10 cellular contexts compared by ENCODE assay signal in genomic region chr13:50810998-50811397, GRCh38.
DNase-seq lines count a peak whose midpoint lies in the region; ATAC-seq and TF ChIP-seq lines count a peak whose summit lies in the region.
"Had no signal": no experiment of that assay in that cellular context is flagged by ENCODE, and none has a peak within 500 bp of the region (broad histone marks: within the 10 kb centered on the region; RNA-seq: fewer than 3 reads in every experiment).

No MANE protein-coding gene starts in this region.

- no peaks in the 10 kb centered on the region for H3K79me2 ChIP-seq in Loucy (ENCODE audit: insufficient read depth, low read length)

- no peak for DNase-seq in T-helper 2 cell treated with Interferon-gamma antibody and Interleukin-4, amounts not matched to agents 5 μg/mL and 100 μg/mL, for 36 hours (ENCODE audit: low spot score)
- DNase-seq in T-helper 2 cell (no peak), NCI-H146 (lab: John Stamatoyannopoulos, UW) (no peak), GM13977 (ENCODE audit: low spot score) (no peak)
- DNase-seq in stimulated activated naive B cell treated with anti-CD40 and anti-IgM and Interleukin-4, amounts not matched to agents 10 μg/mL and 1 μg/mL and 100 μg/mL, for 72 hours: peak; percentile 42
- DNase-seq in stimulated activated CD4-positive, alpha-beta T cell treated with anti-CD3 and anti-CD28 coated beads, Interleukin-1b, Interleukin-23, amount 100 ng/mL, for 48 hours: no peak
- DNase-seq: stimulated activated CD4-positive, alpha-beta T cell treated with anti-CD3 and anti-CD28 coated beads, Interleukin-2, amount 100 ng/mL, for 24 hours had no signal

- H3K9me3 ChIP-seq in Loucy (ENCODE audit: insufficient read depth, low read depth, low read length): no peaks in the 10 kb centered on the region

- no peaks in the 10 kb centered on the region for H3K27me3 ChIP-seq in Loucy (ENCODE audit: insufficient read depth, low read length, poor library complexity, severe bottlenecking)

- peaks cover 43% of the 10 kb centered on the region for H3K4me1 ChIP-seq in Loucy (ENCODE audit: insufficient read depth, low read length, poor library complexity, severe bottlenecking)

- H3K4me3 ChIP-seq in Loucy (ENCODE audit: low read length, poor library complexity, severe bottlenecking): no peak overlapping the region

- no peaks in the 10 kb centered on the region for H3K9me3 Mint-ChIP-seq in T-helper 2 cell treated with Interferon-gamma antibody and Interleukin-4, amounts not matched to agents 5 μg/mL and 100 μg/mL, for 36 hours
- H3K9me3 Mint-ChIP-seq in stimulated activated naive B cell treated with anti-CD40 and anti-IgM and Interleukin-4, amounts not matched to agents 10 μg/mL and 1 μg/mL and 100 μg/mL, for 72 hours: peaks cover 0 to under 1% of the 10 kb centered on the region in 2 donors

- H3K36me3 Mint-ChIP-seq in T-helper 2 cell treated with Interferon-gamma antibody and Interleukin-4, amounts not matched to agents 5 μg/mL and 100 μg/mL, for 36 hours (ENCODE audit: low read depth): no peaks in the 10 kb centered on the region
- peaks cover 0 to 2% of the 10 kb centered on the region in 2 donors for H3K36me3 Mint-ChIP-seq in stimulated activated naive B cell treated with anti-CD40 and anti-IgM and Interleukin-4, amounts not matched to agents 10 μg/mL and 1 μg/mL and 100 μg/mL, for 72 hours

- peak overlapping the region; percentile 44 for H3K9ac ChIP-seq in Loucy (ENCODE audit: low read depth, low read length, poor library complexity, severe bottlenecking)

- ATAC-seq in HG02840 (IDR thresholded peaks at IDR 0.05; ENCODE audit: low FRiP score, unreplicated experiment): peak; percentile 76
- ATAC-seq in stimulated activated naive B cell treated with anti-CD40 and anti-IgM and Interleukin-4, amounts not matched to agents 10 μg/mL and 1 μg/mL and 100 μg/mL, for 72 hours (replicated peaks): peak; percentile 92 to 93
- ATAC-seq: left colon had no signal

- no peaks in the 10 kb centered on the region for H3F3A ChIP-seq in Loucy (ENCODE audit: low read depth)

- peak overlapping the region; percentile 48 for H3K4me3 Mint-ChIP-seq in T-helper 2 cell treated with Interferon-gamma antibody and Interleukin-4, amounts not matched to agents 5 μg/mL and 100 μg/mL, for 36 hours
- H3K4me3 Mint-ChIP-seq in stimulated activated naive B cell treated with anti-CD40 and anti-IgM and Interleukin-4, amounts not matched to agents 10 μg/mL and 1 μg/mL and 100 μg/mL, for 72 hours: peak overlapping the region; percentile 56 to 57

- peaks cover 9% of the 10 kb centered on the region for H3K27me3 Mint-ChIP-seq in T-helper 2 cell treated with Interferon-gamma antibody and Interleukin-4, amounts not matched to agents 5 μg/mL and 100 μg/mL, for 36 hours (ENCODE audit: low read depth)
- H3K27me3 Mint-ChIP-seq in stimulated activated naive B cell treated with anti-CD40 and anti-IgM and Interleukin-4, amounts not matched to agents 10 μg/mL and 1 μg/mL and 100 μg/mL, for 72 hours: no peaks in the 10 kb centered on the region

- no peaks in the 10 kb centered on the region for H3K9me2 ChIP-seq in Loucy (replicated peaks; ENCODE audit: low read depth, low read length)

- H4K20me1 ChIP-seq in Loucy (ENCODE audit: insufficient read depth, low read length, poor library complexity, severe bottlenecking): no peaks in the 10 kb centered on the region

- H2AFZ ChIP-seq in Loucy (ENCODE audit: low read length): no peak overlapping the region

- peak overlapping the region; percentile 18 for H3K4me2 ChIP-seq in Loucy (ENCODE audit: low read depth, low read length, poor library complexity, severe bottlenecking)

- in situ Hi-C loops in GM13977 (cut with MboI; ENCODE audit: low pct_unique_long_range_greater_than_20kb, low sequenced_read_pairs, unreplicated experiment): no loop called here

- no peak for TF ChIP-seq CTCF in Loucy (conservative IDR thresholded peaks at IDR 0.05; ENCODE audit: low read length)
- no peak for TF ChIP-seq CTCF in GM13977 (IDR thresholded peaks at IDR 0.05; ENCODE audit: extremely low read depth, insufficient read depth, missing control alignments)

- H3K36me3 ChIP-seq in Loucy (ENCODE audit: insufficient read depth, low read length): no peaks in the 10 kb centered on the region

- peak overlapping the region; percentile 9 for H3K27ac Mint-ChIP-seq in T-helper 2 cell treated with Interferon-gamma antibody and Interleukin-4, amounts not matched to agents 5 μg/mL and 100 μg/mL, for 36 hours
- H3K27ac Mint-ChIP-seq in stimulated activated naive B cell treated with anti-CD40 and anti-IgM and Interleukin-4, amounts not matched to agents 10 μg/mL and 1 μg/mL and 100 μg/mL, for 72 hours: peak overlapping the region; percentile 91

- peaks cover 18% of the 10 kb centered on the region for H3K4me1 Mint-ChIP-seq in T-helper 2 cell treated with Interferon-gamma antibody and Interleukin-4, amounts not matched to agents 5 μg/mL and 100 μg/mL, for 36 hours (ENCODE audit: low read depth)
- H3K4me1 Mint-ChIP-seq in stimulated activated naive B cell treated with anti-CD40 and anti-IgM and Interleukin-4, amounts not matched to agents 10 μg/mL and 1 μg/mL and 100 μg/mL, for 72 hours: peaks cover 26 to 50% of the 10 kb centered on the region in 2 donors
